Comparison of ENCODE assay signal across 1 cellular context in the genomic region with DNA sequence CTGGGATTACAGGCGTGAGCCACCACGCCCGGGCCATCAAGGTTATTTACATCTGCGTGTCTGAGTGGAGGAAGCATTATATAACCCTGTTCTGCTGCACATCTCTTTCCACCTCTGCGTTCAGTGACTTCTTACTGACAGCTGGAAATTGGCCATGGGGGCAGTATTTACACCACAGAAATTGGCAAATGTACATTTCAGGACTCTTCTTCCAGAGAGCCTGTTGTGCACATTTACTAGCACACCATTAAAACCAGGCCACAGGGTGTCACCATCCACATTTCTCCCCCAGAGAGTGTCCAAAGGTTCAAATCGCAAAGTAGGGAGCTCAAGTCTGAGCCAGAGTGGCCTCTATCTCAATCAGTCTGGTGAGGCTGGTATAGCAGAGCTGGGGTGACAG.
TF ChIP-seq lines count a peak whose summit lies in the region.

No MANE protein-coding gene starts in this region.

TF ChIP-seq in H1, 55 proteins besides CTCF, POLR2A, EP300 and RAD21:
- TF ChIP-seq, protein P1, sequence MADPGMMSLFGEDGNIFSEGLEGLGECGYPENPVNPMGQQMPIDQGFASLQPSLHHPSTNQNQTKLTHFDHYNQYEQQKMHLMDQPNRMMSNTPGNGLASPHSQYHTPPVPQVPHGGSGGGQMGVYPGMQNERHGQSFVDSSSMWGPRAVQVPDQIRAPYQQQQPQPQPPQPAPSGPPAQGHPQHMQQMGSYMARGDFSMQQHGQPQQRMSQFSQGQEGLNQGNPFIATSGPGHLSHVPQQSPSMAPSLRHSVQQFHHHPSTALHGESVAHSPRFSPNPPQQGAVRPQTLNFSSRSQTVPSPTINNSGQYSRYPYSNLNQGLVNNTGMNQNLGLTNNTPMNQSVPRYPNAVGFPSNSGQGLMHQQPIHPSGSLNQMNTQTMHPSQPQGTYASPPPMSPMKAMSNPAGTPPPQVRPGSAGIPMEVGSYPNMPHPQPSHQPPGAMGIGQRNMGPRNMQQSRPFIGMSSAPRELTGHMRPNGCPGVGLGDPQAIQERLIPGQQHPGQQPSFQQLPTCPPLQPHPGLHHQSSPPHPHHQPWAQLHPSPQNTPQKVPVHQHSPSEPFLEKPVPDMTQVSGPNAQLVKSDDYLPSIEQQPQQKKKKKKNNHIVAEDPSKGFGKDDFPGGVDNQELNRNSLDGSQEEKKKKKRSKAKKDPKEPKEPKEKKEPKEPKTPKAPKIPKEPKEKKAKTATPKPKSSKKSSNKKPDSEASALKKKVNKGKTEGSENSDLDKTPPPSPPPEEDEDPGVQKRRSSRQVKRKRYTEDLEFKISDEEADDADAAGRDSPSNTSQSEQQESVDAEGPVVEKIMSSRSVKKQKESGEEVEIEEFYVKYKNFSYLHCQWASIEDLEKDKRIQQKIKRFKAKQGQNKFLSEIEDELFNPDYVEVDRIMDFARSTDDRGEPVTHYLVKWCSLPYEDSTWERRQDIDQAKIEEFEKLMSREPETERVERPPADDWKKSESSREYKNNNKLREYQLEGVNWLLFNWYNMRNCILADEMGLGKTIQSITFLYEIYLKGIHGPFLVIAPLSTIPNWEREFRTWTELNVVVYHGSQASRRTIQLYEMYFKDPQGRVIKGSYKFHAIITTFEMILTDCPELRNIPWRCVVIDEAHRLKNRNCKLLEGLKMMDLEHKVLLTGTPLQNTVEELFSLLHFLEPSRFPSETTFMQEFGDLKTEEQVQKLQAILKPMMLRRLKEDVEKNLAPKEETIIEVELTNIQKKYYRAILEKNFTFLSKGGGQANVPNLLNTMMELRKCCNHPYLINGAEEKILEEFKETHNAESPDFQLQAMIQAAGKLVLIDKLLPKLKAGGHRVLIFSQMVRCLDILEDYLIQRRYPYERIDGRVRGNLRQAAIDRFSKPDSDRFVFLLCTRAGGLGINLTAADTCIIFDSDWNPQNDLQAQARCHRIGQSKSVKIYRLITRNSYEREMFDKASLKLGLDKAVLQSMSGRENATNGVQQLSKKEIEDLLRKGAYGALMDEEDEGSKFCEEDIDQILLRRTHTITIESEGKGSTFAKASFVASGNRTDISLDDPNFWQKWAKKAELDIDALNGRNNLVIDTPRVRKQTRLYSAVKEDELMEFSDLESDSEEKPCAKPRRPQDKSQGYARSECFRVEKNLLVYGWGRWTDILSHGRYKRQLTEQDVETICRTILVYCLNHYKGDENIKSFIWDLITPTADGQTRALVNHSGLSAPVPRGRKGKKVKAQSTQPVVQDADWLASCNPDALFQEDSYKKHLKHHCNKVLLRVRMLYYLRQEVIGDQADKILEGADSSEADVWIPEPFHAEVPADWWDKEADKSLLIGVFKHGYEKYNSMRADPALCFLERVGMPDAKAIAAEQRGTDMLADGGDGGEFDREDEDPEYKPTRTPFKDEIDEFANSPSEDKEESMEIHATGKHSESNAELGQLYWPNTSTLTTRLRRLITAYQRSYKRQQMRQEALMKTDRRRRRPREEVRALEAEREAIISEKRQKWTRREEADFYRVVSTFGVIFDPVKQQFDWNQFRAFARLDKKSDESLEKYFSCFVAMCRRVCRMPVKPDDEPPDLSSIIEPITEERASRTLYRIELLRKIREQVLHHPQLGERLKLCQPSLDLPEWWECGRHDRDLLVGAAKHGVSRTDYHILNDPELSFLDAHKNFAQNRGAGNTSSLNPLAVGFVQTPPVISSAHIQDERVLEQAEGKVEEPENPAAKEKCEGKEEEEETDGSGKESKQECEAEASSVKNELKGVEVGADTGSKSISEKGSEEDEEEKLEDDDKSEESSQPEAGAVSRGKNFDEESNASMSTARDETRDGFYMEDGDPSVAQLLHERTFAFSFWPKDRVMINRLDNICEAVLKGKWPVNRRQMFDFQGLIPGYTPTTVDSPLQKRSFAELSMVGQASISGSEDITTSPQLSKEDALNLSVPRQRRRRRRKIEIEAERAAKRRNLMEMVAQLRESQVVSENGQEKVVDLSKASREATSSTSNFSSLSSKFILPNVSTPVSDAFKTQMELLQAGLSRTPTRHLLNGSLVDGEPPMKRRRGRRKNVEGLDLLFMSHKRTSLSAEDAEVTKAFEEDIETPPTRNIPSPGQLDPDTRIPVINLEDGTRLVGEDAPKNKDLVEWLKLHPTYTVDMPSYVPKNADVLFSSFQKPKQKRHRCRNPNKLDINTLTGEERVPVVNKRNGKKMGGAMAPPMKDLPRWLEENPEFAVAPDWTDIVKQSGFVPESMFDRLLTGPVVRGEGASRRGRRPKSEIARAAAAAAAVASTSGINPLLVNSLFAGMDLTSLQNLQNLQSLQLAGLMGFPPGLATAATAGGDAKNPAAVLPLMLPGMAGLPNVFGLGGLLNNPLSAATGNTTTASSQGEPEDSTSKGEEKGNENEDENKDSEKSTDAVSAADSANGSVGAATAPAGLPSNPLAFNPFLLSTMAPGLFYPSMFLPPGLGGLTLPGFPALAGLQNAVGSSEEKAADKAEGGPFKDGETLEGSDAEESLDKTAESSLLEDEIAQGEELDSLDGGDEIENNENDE (IDR thresholded peaks at IDR 0.05; ENCODE audit: insufficient replicate concordance, low read length) = no peak
- TF ChIP-seq TAF1 (IDR thresholded peaks at IDR 0.05; ENCODE audit: low read depth, low read length) (no peak), RXRA (IDR thresholded peaks at IDR 0.05; ENCODE audit: insufficient read depth, low read depth, low read length) (no peak), NANOG (IDR thresholded peaks at IDR 0.05; ENCODE audit: insufficient read depth, low read depth, low read length, poor library complexity, severe bottlenecking) (no peak), PHF8 (conservative IDR thresholded peaks at IDR 0.05; ENCODE audit: low read depth, low read length) (no peak), RBBP5 (IDR thresholded peaks at IDR 0.05; ENCODE audit: borderline replicate concordance, low read depth, low read length) (no peak), YY1 (IDR thresholded peaks at IDR 0.05; ENCODE audit: low read depth, low read length) (no peak), GTF2F1 (IDR thresholded peaks at IDR 0.05; ENCODE audit: borderline replicate concordance, low read depth, low read length) (no peak), SIRT6 (IDR thresholded peaks at IDR 0.05; ENCODE audit: low read length) (no peak), SUZ12 (IDR thresholded peaks at IDR 0.05; ENCODE audit: low read length) (no peak), SAP30 (IDR thresholded peaks at IDR 0.05; ENCODE audit: insufficient read depth, insufficient replicate concordance, low read length) (no peak), POLR2AphosphoS5 (IDR thresholded peaks at IDR 0.05; ENCODE audit: low read depth, low read length) (no peak), HDAC6 (IDR thresholded peaks at IDR 0.05; ENCODE audit: low read depth, low read length) (no peak), CTBP2 (IDR thresholded peaks at IDR 0.05; ENCODE audit: borderline replicate concordance, insufficient read depth, insufficient read length, low read length) (no peak), KDM4A (IDR thresholded peaks at IDR 0.05; ENCODE audit: low read depth, low read length, severe bottlenecking) (no peak), CEBPB (IDR thresholded peaks at IDR 0.05; ENCODE audit: low read depth, low read length) (no peak), TBP (IDR thresholded peaks at IDR 0.05; ENCODE audit: low read depth, low read length) (no peak), TEAD4 (IDR thresholded peaks at IDR 0.05; ENCODE audit: low read depth, low read length) (no peak)
- TF ChIP-seq, protein P2, sequence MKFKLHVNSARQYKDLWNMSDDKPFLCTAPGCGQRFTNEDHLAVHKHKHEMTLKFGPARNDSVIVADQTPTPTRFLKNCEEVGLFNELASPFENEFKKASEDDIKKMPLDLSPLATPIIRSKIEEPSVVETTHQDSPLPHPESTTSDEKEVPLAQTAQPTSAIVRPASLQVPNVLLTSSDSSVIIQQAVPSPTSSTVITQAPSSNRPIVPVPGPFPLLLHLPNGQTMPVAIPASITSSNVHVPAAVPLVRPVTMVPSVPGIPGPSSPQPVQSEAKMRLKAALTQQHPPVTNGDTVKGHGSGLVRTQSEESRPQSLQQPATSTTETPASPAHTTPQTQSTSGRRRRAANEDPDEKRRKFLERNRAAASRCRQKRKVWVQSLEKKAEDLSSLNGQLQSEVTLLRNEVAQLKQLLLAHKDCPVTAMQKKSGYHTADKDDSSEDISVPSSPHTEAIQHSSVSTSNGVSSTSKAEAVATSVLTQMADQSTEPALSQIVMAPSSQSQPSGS (IDR thresholded peaks at IDR 0.05; ENCODE audit: low read length) = no peak
